Comparison of ENCODE assay signal across 21 cellular contexts in genomic region chr18:2147866-2148265, GRCh38.
DNase-seq lines count a peak whose midpoint lies in the region; ATAC-seq, FAIRE-seq and TF ChIP-seq lines count a peak whose summit lies in the region.
"Had no signal": no experiment of that assay in that cellular context is flagged by ENCODE, and none has a peak within 500 bp of the region (broad histone marks: within the 10 kb centered on the region; RNA-seq: fewer than 3 reads in every experiment).

No MANE protein-coding gene starts in this region.

- no peak overlapping the region for H3K4me3 ChIP-seq in MG63
- H3K4me3 ChIP-seq in bronchial epithelial cell (ENCODE audit: low read depth, low read length): no peak overlapping the region
- no peak overlapping the region for H3K4me3 ChIP-seq in left ventricle myocardium inferior
- no peak overlapping the region for H3K4me3 ChIP-seq in upper lobe of left lung
- H3K4me3 ChIP-seq: transverse colon had no signal

- TF ChIP-seq POLR2A in upper lobe of left lung (IDR thresholded peaks at IDR 0.05): no peak

- ATAC-seq in upper lobe of left lung (ENCODE audit: low FRiP score in 2 of 2) (peak; percentile 26 to 83), SK-N-SH treated with all-trans-retinoic acid at 6 μM for 48 hours (no peak), HG02852 (IDR thresholded peaks at IDR 0.05; ENCODE audit: unreplicated experiment) (no peak)

- whole genome bisulfite sequencing in upper lobe of left lung, 2 donors: 72 to 84% methylated on average over 2 of the region's 2 CpGs

- intact Hi-C loops in left ventricle myocardium inferior (cut with micrococcal nuclease): no loop called here

- TF ChIP-seq EP300 in upper lobe of left lung (IDR thresholded peaks at IDR 0.05): no peak

- H3K27me3 Mint-ChIP-seq in activated naive CD8-positive, alpha-beta T cell treated with anti-CD3 and anti-CD28 coated beads for 36 hours: no peaks in the 10 kb centered on the region
- H3K27me3 Mint-ChIP-seq: activated CD4-positive, alpha-beta T cell treated with anti-CD3 and anti-CD28 coated beads, Interleukin-2, amount 10 ng/mL, durations not matched to agents 24 days and 14 days had no signal

- H3K9me3 Mint-ChIP-seq in activated naive CD8-positive, alpha-beta T cell treated with anti-CD3 and anti-CD28 coated beads for 36 hours: no peaks in the 10 kb centered on the region
- H3K9me3 Mint-ChIP-seq: activated CD4-positive, alpha-beta T cell treated with anti-CD3 and anti-CD28 coated beads, Interleukin-2, amount 10 ng/mL, durations not matched to agents 24 days and 14 days; activated naive CD4-positive, alpha-beta T cell treated with anti-CD3 and anti-CD28 coated beads, Interleukin-2, amount 50 U/mL, for 24 hours had no signal

- TF ChIP-seq CTCF in bronchial epithelial cell (IDR thresholded peaks at IDR 0.05; ENCODE audit: insufficient read depth, low read length, severe bottlenecking) (no peak), left ventricle myocardium inferior (IDR thresholded peaks at IDR 0.05; ENCODE audit: borderline replicate concordance) (no peak), upper lobe of left lung (IDR thresholded peaks at IDR 0.05) (no peak)

- H3K36me3 Mint-ChIP-seq in activated naive CD8-positive, alpha-beta T cell treated with anti-CD3 and anti-CD28 coated beads for 36 hours: no peaks in the 10 kb centered on the region
- H3K36me3 Mint-ChIP-seq: activated naive CD4-positive, alpha-beta T cell treated with anti-CD3 and anti-CD28 coated beads, Interleukin-2, amount 50 U/mL, for 24 hours; CD14-positive monocyte had no signal

- H3K27ac Mint-ChIP-seq in activated naive CD8-positive, alpha-beta T cell treated with anti-CD3 and anti-CD28 coated beads for 36 hours: no peak overlapping the region
- H3K27ac Mint-ChIP-seq: activated CD4-positive, alpha-beta T cell treated with anti-CD3 and anti-CD28 coated beads, Interleukin-2, amount 10 ng/mL, durations not matched to agents 24 days and 14 days; activated naive CD4-positive, alpha-beta T cell treated with anti-CD3 and anti-CD28 coated beads, Interleukin-2, amount 50 U/mL, for 24 hours; CD14-positive monocyte had no signal

- no peak overlapping the region for H3K27ac ChIP-seq in left ventricle myocardium inferior (replicated peaks)
- no peak overlapping the region for H3K27ac ChIP-seq in upper lobe of left lung
- H3K27ac ChIP-seq: transverse colon had no signal

- H3K4me3 Mint-ChIP-seq in activated naive CD8-positive, alpha-beta T cell treated with anti-CD3 and anti-CD28 coated beads for 36 hours: no peak overlapping the region
- H3K4me3 Mint-ChIP-seq: activated CD4-positive, alpha-beta T cell treated with anti-CD3 and anti-CD28 coated beads, Interleukin-2, amount 10 ng/mL, durations not matched to agents 24 days and 14 days; activated naive CD4-positive, alpha-beta T cell treated with anti-CD3 and anti-CD28 coated beads, Interleukin-2, amount 50 U/mL, for 24 hours had no signal

- peak; percentile 95 for FAIRE-seq in bronchial epithelial cell (lab: Jason Lieb, UNC)
- FAIRE-seq: H1, kidney had no signal

- H3K9me3 ChIP-seq in MG63 (no peaks in the 10 kb centered on the region), left ventricle myocardium inferior (replicated peaks) (peaks cover 9% of the 10 kb centered on the region), upper lobe of left lung (no peaks in the 10 kb centered on the region)
- H3K9me3 ChIP-seq: transverse colon had no signal

- H3K4me1 Mint-ChIP-seq in activated naive CD8-positive, alpha-beta T cell treated with anti-CD3 and anti-CD28 coated beads for 36 hours: no peaks in the 10 kb centered on the region
- H3K4me1 Mint-ChIP-seq: activated CD4-positive, alpha-beta T cell treated with anti-CD3 and anti-CD28 coated beads, Interleukin-2, amount 10 ng/mL, durations not matched to agents 24 days and 14 days; activated naive CD4-positive, alpha-beta T cell treated with anti-CD3 and anti-CD28 coated beads, Interleukin-2, amount 50 U/mL, for 24 hours; CD14-positive monocyte had no signal

- DNase-seq in MG63 (peak; percentile 79), bronchial epithelial cell (ENCODE audit: low read depth) (peak; percentile 99), left ventricle myocardium inferior (peak; percentile 29), upper lobe of left lung (no peak), NCI-H2196 (lab: John Stamatoyannopoulos, UW; ENCODE audit: unreplicated experiment) (no peak)
- DNase-seq in activated naive CD8-positive, alpha-beta T cell treated with anti-CD3 and anti-CD28 coated beads for 36 hours: no peak
- DNase-seq: activated CD4-positive, alpha-beta T cell treated with anti-CD3 and anti-CD28 coated beads, Interleukin-2, amount 10 ng/mL, durations not matched to agents 24 days and 14 days; activated T-cell treated with anti-CD3 and anti-CD28 coated beads for 4 hours; DND-41; head of caudate nucleus; kidney; NCI-H2171 treated with DMSO at 0.1 percent for 48 hours; NK-92 treated with Interleukin-12 subunit alpha and Interleukin-12 subunit beta, amount 100 ng/mL, for 24 hours; nucleus accumbens; T-helper 9 cell; transverse colon had no signal

- no peaks in the 10 kb centered on the region for H3K27me3 ChIP-seq in MG63
- no peaks in the 10 kb centered on the region for H3K27me3 ChIP-seq in bronchial epithelial cell (ENCODE audit: control insufficient read depth, insufficient read depth, low read length)
- H3K27me3 ChIP-seq in left ventricle myocardium inferior (ENCODE audit: low read depth): no peaks in the 10 kb centered on the region
- H3K27me3 ChIP-seq in upper lobe of left lung: no peaks in the 10 kb centered on the region
- H3K27me3 ChIP-seq: transverse colon had no signal

- H3K36me3 ChIP-seq in MG63: no peaks in the 10 kb centered on the region
- H3K36me3 ChIP-seq in bronchial epithelial cell (ENCODE audit: control insufficient read depth, insufficient read depth, low read length): no peaks in the 10 kb centered on the region
- H3K36me3 ChIP-seq in left ventricle myocardium inferior: no peaks in the 10 kb centered on the region
- no peaks in the 10 kb centered on the region for H3K36me3 ChIP-seq in upper lobe of left lung
- H3K36me3 ChIP-seq: transverse colon had no signal

- H3K4me1 ChIP-seq in left ventricle myocardium inferior (no peaks in the 10 kb centered on the region), upper lobe of left lung (no peaks in the 10 kb centered on the region)
- H3K4me1 ChIP-seq: transverse colon had no signal

TF ChIP-seq in SK-N-SH treated with all-trans-retinoic acid at 6 μM for 48 hours, 23 proteins besides CTCF, POLR2A, EP300 and RAD21 (continues in another document):
- TF ChIP-seq ZNF8 (CRISPR knock-in tag; IDR thresholded peaks at IDR 0.05) (no peak), ESRRG (CRISPR knock-in tag; IDR thresholded peaks at IDR 0.05) (no peak), CSRNP3 (CRISPR knock-in tag; IDR thresholded peaks at IDR 0.05) (no peak), TSHZ2 (CRISPR knock-in tag; IDR thresholded peaks at IDR 0.05) (no peak), POU6F1 (CRISPR knock-in tag; IDR thresholded peaks at IDR 0.05; ENCODE audit: borderline replicate concordance, low read depth) (no peak), TCF4 (CRISPR knock-in tag; IDR thresholded peaks at IDR 0.05; ENCODE audit: borderline replicate concordance) (no peak), OSR1 (CRISPR knock-in tag; IDR thresholded peaks at IDR 0.05) (no peak), SNAI2 (CRISPR knock-in tag; IDR thresholded peaks at IDR 0.05) (no peak)

Comparison
In these comparisons a context has a peak if more than half of its experiments do, and no peak if none do; other contexts are left out.
1. DNase-seq: peak in MG63 (single experiment), bronchial epithelial cell (single experiment) and left ventricle myocardium inferior (single experiment); none in upper lobe of left lung (0 of 2), activated naive CD8-positive, alpha-beta T cell treated with anti-CD3 and anti-CD28 coated beads for 36 hours (single experiment) and NCI-H2196 (single experiment).
2. ATAC-seq: peak in upper lobe of left lung (2 of 2); none in SK-N-SH treated with all-trans-retinoic acid at 6 μM for 48 hours (single experiment) and HG02852 (single experiment).